ENCODE assay signal across 30 cellular contexts in the genomic region with DNA sequence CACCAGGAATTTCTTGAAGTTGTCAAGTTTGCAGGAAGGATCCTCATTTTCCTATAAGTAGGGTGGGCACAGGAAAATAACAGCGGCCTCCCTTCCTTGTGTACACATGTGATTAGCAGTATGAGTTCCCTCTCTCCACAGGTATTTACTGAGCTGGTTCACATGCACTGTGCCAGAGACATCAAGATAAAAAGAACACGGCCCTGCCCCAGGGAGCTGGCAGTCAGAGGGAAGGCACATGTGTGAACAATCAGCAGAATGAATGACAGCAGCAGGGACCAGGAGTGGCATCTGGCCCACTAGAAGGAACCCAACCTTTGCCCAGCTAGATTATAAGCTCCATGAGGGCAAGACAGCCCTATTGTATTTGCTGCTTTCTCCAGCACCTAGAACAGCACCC. TPM values are rescaled to one million over a fixed set of nuclear protein-coding genes. Genes with fewer than 3 reads are reported as not detected.
A peak's percentile ranks its signal among the peaks of the same experiment; 100 is the strongest.
DNase-seq lines count a peak whose midpoint lies in the region; ATAC-seq, FAIRE-seq and TF ChIP-seq lines count a peak whose summit lies in the region.
"Had no signal": no experiment of that assay in that cellular context is flagged by ENCODE, and none has a peak within 500 bp of the region (broad histone marks: within the 10 kb centered on the region; RNA-seq: fewer than 3 reads in every experiment).

No MANE protein-coding gene starts in this region.

- no peak for TF ChIP-seq RAD21 in Ishikawa (IDR thresholded peaks at IDR 0.05; ENCODE audit: low read depth)

- H3K4me1 ChIP-seq in right cardiac atrium (ENCODE audit: control insufficient read depth, insufficient read depth, low read length) (peaks cover 27% of the 10 kb centered on the region), small intestine (ENCODE audit: control insufficient read depth in 2 of 2, insufficient read depth in 1 of 2, low read depth in 1 of 2, low read length in 1 of 2) (peaks cover 0 to 5% of the 10 kb centered on the region in 2 donors)

- 43% methylated on average over 2 of the region's 2 CpGs for WGBS in right cardiac atrium
- WGBS in small intestine, 3 donors: 34 to 64% (median 51%) methylated on average over 2 of the region's 2 CpGs

- no peaks in the 10 kb centered on the region for H3K27me3 Mint-ChIP-seq in activated CD4-positive, alpha-beta T cell treated with anti-CD3 and anti-CD28 coated beads, Interleukin-2, amount 10 ng/mL, durations not matched to agents 7 days and 5 days
- H3K27me3 Mint-ChIP-seq: B cell; CD8-positive, alpha-beta memory T cell had no signal

- H3K36me3 ChIP-seq in small intestine (ENCODE audit: control insufficient read depth in 2 of 2, insufficient read depth in 2 of 2, low read length in 2 of 2) (no peaks in the 10 kb centered on the region), brain microvascular endothelial cell (replicated peaks) (no peaks in the 10 kb centered on the region)
- H3K36me3 ChIP-seq: SJSA1 had no signal

- H3K4me3 Mint-ChIP-seq in activated CD4-positive, alpha-beta T cell treated with anti-CD3 and anti-CD28 coated beads, Interleukin-2, amount 10 ng/mL, durations not matched to agents 7 days and 5 days: no peak overlapping the region
- H3K4me3 Mint-ChIP-seq: B cell; CD8-positive, alpha-beta memory T cell had no signal

- POLR2A ChIA-PET in activated CD4-positive, alpha-beta T cell treated with anti-CD3 and anti-CD28 coated beads, Interleukin-2, amount 10 ng/mL, durations not matched to agents 7 days and 5 days (lab: Charles Lee): no interaction called here

- H3K27me3 ChIP-seq in right cardiac atrium (ENCODE audit: control insufficient read depth, insufficient read depth) (no peaks in the 10 kb centered on the region), small intestine (ENCODE audit: control insufficient read depth in 2 of 2, insufficient read depth in 2 of 2, low read length in 2 of 2) (no peaks in the 10 kb centered on the region), brain microvascular endothelial cell (replicated peaks) (no peaks in the 10 kb centered on the region)
- H3K27me3 ChIP-seq: SJSA1 had no signal

- in situ Hi-C loops in brain microvascular endothelial cell (cut with HindIII; ENCODE audit: low pct_ligation_motif_present, low sequenced_read_pairs): no loop called here

- H3K9me3 ChIP-seq in right cardiac atrium (ENCODE audit: control insufficient read depth, low read length) (no peaks in the 10 kb centered on the region), small intestine (ENCODE audit: control insufficient read depth, low read depth) (peaks cover 1% of the 10 kb centered on the region)
- H3K9me3 ChIP-seq: SJSA1 had no signal

- peaks cover 5% of the 10 kb centered on the region for H3K4me1 Mint-ChIP-seq in activated CD4-positive, alpha-beta T cell treated with anti-CD3 and anti-CD28 coated beads, Interleukin-2, amount 10 ng/mL, durations not matched to agents 7 days and 5 days
- H3K4me1 Mint-ChIP-seq: B cell had no signal

- peaks cover 3% of the 10 kb centered on the region for H3K9me3 Mint-ChIP-seq in activated CD4-positive, alpha-beta T cell treated with anti-CD3 and anti-CD28 coated beads, Interleukin-2, amount 10 ng/mL, durations not matched to agents 7 days and 5 days
- H3K9me3 Mint-ChIP-seq: CD8-positive, alpha-beta memory T cell had no signal

- peaks cover 13% of the 10 kb centered on the region for H3K36me3 Mint-ChIP-seq in activated CD4-positive, alpha-beta T cell treated with anti-CD3 and anti-CD28 coated beads, Interleukin-2, amount 10 ng/mL, durations not matched to agents 7 days and 5 days (ENCODE audit: low read depth)

- H3K27ac Mint-ChIP-seq in activated CD4-positive, alpha-beta T cell treated with anti-CD3 and anti-CD28 coated beads, Interleukin-2, amount 10 ng/mL, durations not matched to agents 7 days and 5 days: no peak overlapping the region
- H3K27ac Mint-ChIP-seq: B cell; CD8-positive, alpha-beta memory T cell had no signal

- H3K4me3 ChIP-seq in right cardiac atrium (ENCODE audit: low read length) (no peak overlapping the region), small intestine (ENCODE audit: low read depth in 1 of 2, low read length in 2 of 2) (no peak overlapping the region), brain microvascular endothelial cell (ENCODE audit: low read depth, low read length) (no peak overlapping the region)
- H3K4me3 ChIP-seq: GM23248, SJSA1 had no signal

- intact Hi-C loops in right cardiac atrium (cut with DNase I): loop anchor here in 1 of 4 donors (10.0 kb wide), 1 partner anchor 71 kb away; no protein-coding TSS in a partner anchor

- CTCF ChIA-PET in activated CD4-positive, alpha-beta T cell treated with anti-CD3 and anti-CD28 coated beads, Interleukin-2, amount 10 ng/mL, durations not matched to agents 7 days and 5 days (lab: Charles Lee): interaction anchor here (1.5 to 2.0 kb wide), 2 partner anchors 13 to 30 kb away, joined by 3 to 5 read pairs; no protein-coding TSS in a partner anchor

- no peak for TF ChIP-seq EP300 in Ishikawa (IDR thresholded peaks at IDR 0.05; ENCODE audit: borderline replicate concordance)

- TF ChIP-seq CTCF in VCaP (conservative IDR thresholded peaks at IDR 0.05): no peak
- TF ChIP-seq CTCF in brain microvascular endothelial cell (IDR thresholded peaks at IDR 0.05; ENCODE audit: low read depth, low read length, missing control alignments): no peak

- peak overlapping the region; percentile 40 for H3K27ac ChIP-seq in VCaP
- H3K27ac ChIP-seq in right cardiac atrium (ENCODE audit: low read length): peak overlapping the region; percentile 56
- no peak overlapping the region for H3K27ac ChIP-seq in small intestine (ENCODE audit: low read depth in 1 of 2, low read length in 1 of 2)
- H3K27ac ChIP-seq in brain microvascular endothelial cell: no peak overlapping the region
- H3K27ac ChIP-seq: C4-2B, GM23248, SJSA1 had no signal

- no peak for FAIRE-seq in small intestine (lab: Jason Lieb, UNC)
- FAIRE-seq: GM12891, GM19239, HepG2 had no signal

- ATAC-seq in right cardiac atrium: no peak
- ATAC-seq: HepG2, PC-3 had no signal

- DNase-seq in right cardiac atrium (no peak), small intestine (peak; percentile 12), brain microvascular endothelial cell (no peak), HPDE6-E6E7 (ENCODE audit: extremely low spot score) (no peak)
- DNase-seq in activated CD4-positive, alpha-beta T cell treated with anti-CD3 and anti-CD28 coated beads, Interleukin-2, amount 10 ng/mL, durations not matched to agents 7 days and 5 days: no peak
- DNase-seq: CD8-positive, alpha-beta memory T cell; DMS 273 treated with DMSO at 0.1 percent for 48 hours; DMS79 treated with DMSO at 0.1 percent for 48 hours; GF-D8; GM23248; H7; KBM-7; MV-4-11; NCI-H1105; NCI-H146; NCI-H1930; NCI-H2107; NCI-H446; NCI-H524 treated with DMSO at 0.1 percent for 48 hours; NCI-H82; NK-92 treated with Interleukin-12 subunit alpha and Interleukin-12 subunit beta, amount 100 ng/mL, for 24 hours; PC-3 had no signal

TF ChIP-seq in Ishikawa, 13 proteins besides CTCF, POLR2A, EP300 and RAD21:
- TF ChIP-seq NFIC (IDR thresholded peaks at IDR 0.05): no peak
- TF ChIP-seq, protein P1, sequence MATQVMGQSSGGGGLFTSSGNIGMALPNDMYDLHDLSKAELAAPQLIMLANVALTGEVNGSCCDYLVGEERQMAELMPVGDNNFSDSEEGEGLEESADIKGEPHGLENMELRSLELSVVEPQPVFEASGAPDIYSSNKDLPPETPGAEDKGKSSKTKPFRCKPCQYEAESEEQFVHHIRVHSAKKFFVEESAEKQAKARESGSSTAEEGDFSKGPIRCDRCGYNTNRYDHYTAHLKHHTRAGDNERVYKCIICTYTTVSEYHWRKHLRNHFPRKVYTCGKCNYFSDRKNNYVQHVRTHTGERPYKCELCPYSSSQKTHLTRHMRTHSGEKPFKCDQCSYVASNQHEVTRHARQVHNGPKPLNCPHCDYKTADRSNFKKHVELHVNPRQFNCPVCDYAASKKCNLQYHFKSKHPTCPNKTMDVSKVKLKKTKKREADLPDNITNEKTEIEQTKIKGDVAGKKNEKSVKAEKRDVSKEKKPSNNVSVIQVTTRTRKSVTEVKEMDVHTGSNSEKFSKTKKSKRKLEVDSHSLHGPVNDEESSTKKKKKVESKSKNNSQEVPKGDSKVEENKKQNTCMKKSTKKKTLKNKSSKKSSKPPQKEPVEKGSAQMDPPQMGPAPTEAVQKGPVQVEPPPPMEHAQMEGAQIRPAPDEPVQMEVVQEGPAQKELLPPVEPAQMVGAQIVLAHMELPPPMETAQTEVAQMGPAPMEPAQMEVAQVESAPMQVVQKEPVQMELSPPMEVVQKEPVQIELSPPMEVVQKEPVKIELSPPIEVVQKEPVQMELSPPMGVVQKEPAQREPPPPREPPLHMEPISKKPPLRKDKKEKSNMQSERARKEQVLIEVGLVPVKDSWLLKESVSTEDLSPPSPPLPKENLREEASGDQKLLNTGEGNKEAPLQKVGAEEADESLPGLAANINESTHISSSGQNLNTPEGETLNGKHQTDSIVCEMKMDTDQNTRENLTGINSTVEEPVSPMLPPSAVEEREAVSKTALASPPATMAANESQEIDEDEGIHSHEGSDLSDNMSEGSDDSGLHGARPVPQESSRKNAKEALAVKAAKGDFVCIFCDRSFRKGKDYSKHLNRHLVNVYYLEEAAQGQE (IDR thresholded peaks at IDR 0.05; ENCODE audit: low read depth): peak; percentile 37; the same call in 1 of the 2 replicates

RNA-seq across cellular contexts. Expression of a gene that starts 13.9 kb away (rescaled TPM):
- total RNA-seq in right cardiac atrium: 10 to 100 TPM; 39.4 to 59.7 (median 57.2) TPM
- polyA plus RNA-seq in right cardiac atrium (26.8 TPM), small intestine (10 to 100 TPM; 18.6 to 50.8 (median 23.3) TPM)
- total RNA-seq in activated CD4-positive, alpha-beta T cell treated with anti-CD3 and anti-CD28 coated beads, Interleukin-2, amount 10 ng/mL, durations not matched to agents 7 days and 5 days: 100 to 1,000 TPM; 129 to 132 TPM

Comparison
In these comparisons a context has a peak if more than half of its experiments do, and no peak if none do; other contexts are left out.
1. H3K27ac ChIP-seq: peak in VCaP (single experiment) and right cardiac atrium (single experiment); none in small intestine (0 of 2) and brain microvascular endothelial cell (single experiment).